1 cellular context compared by ENCODE assay signal in the genomic region with DNA sequence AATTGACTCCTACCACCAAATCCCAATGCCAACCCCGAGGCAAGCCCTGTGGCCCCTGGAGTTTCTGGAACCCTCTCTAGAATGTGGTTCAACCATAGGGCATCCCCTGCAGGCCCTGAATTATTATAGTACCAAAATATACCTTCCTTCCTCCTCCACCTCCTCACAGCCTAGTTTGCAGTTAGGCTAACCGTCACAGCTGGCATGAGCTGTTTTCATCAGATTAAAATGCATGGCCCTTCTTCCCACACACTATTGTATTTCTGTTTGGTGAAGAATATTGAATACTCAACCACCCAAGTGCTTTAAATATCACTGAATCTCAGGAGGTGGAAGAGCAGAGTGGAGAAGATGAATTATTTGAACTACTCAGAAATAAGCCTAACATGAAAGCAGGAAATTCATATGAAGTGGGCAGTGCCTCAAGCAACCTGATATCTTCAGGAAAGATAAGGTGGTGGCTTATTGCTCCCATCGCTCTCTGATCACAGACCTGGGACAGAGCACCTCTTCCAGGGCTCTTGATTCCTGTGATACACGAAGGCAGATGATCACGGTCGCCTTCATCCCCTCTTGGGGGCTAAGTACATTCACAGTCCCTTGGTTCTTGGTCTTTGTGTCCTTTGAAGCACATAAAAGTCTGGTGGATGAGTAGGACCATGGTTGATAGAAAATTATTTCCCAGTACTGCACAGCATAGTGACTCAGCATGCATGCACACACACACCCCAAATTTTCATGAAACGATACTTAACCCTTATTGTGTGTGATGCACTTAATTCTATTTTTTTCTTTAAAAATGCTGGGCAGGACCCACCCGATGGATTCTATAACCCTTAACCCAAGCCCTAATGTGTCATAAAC.
TF ChIP-seq lines count a peak whose summit lies in the region.

No MANE protein-coding gene starts in this region.

TF ChIP-seq in K562, 482 proteins besides CTCF, POLR2A, EP300 and RAD21 (continued from another document and continues in another):
- TF ChIP-seq, protein P1, sequence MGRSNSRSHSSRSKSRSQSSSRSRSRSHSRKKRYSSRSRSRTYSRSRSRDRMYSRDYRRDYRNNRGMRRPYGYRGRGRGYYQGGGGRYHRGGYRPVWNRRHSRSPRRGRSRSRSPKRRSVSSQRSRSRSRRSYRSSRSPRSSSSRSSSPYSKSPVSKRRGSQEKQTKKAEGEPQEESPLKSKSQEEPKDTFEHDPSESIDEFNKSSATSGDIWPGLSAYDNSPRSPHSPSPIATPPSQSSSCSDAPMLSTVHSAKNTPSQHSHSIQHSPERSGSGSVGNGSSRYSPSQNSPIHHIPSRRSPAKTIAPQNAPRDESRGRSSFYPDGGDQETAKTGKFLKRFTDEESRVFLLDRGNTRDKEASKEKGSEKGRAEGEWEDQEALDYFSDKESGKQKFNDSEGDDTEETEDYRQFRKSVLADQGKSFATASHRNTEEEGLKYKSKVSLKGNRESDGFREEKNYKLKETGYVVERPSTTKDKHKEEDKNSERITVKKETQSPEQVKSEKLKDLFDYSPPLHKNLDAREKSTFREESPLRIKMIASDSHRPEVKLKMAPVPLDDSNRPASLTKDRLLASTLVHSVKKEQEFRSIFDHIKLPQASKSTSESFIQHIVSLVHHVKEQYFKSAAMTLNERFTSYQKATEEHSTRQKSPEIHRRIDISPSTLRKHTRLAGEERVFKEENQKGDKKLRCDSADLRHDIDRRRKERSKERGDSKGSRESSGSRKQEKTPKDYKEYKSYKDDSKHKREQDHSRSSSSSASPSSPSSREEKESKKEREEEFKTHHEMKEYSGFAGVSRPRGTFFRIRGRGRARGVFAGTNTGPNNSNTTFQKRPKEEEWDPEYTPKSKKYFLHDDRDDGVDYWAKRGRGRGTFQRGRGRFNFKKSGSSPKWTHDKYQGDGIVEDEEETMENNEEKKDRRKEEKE (IDR thresholded peaks at IDR 0.05; ENCODE audit: borderline replicate concordance in 1 of 2, control insufficient read depth in 1 of 2, low read depth in 2 of 2, low read length in 1 of 2), result no peak
- TF ChIP-seq, protein P2, sequence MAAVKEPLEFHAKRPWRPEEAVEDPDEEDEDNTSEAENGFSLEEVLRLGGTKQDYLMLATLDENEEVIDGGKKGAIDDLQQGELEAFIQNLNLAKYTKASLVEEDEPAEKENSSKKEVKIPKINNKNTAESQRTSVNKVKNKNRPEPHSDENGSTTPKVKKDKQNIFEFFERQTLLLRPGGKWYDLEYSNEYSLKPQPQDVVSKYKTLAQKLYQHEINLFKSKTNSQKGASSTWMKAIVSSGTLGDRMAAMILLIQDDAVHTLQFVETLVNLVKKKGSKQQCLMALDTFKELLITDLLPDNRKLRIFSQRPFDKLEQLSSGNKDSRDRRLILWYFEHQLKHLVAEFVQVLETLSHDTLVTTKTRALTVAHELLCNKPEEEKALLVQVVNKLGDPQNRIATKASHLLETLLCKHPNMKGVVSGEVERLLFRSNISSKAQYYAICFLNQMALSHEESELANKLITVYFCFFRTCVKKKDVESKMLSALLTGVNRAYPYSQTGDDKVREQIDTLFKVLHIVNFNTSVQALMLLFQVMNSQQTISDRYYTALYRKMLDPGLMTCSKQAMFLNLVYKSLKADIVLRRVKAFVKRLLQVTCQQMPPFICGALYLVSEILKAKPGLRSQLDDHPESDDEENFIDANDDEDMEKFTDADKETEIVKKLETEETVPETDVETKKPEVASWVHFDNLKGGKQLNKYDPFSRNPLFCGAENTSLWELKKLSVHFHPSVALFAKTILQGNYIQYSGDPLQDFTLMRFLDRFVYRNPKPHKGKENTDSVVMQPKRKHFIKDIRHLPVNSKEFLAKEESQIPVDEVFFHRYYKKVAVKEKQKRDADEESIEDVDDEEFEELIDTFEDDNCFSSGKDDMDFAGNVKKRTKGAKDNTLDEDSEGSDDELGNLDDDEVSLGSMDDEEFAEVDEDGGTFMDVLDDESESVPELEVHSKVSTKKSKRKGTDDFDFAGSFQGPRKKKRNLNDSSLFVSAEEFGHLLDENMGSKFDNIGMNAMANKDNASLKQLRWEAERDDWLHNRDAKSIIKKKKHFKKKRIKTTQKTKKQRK (IDR thresholded peaks at IDR 0.05; ENCODE audit: borderline replicate concordance, low read depth, low read length), result no peak
- TF ChIP-seq, protein P3, sequence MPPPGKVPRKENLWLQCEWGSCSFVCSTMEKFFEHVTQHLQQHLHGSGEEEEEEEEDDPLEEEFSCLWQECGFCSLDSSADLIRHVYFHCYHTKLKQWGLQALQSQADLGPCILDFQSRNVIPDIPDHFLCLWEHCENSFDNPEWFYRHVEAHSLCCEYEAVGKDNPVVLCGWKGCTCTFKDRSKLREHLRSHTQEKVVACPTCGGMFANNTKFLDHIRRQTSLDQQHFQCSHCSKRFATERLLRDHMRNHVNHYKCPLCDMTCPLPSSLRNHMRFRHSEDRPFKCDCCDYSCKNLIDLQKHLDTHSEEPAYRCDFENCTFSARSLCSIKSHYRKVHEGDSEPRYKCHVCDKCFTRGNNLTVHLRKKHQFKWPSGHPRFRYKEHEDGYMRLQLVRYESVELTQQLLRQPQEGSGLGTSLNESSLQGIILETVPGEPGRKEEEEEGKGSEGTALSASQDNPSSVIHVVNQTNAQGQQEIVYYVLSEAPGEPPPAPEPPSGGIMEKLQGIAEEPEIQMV (tag; conservative IDR thresholded peaks at IDR 0.05; ENCODE audit: low read depth), result no peak
- TF ChIP-seq, protein P4, sequence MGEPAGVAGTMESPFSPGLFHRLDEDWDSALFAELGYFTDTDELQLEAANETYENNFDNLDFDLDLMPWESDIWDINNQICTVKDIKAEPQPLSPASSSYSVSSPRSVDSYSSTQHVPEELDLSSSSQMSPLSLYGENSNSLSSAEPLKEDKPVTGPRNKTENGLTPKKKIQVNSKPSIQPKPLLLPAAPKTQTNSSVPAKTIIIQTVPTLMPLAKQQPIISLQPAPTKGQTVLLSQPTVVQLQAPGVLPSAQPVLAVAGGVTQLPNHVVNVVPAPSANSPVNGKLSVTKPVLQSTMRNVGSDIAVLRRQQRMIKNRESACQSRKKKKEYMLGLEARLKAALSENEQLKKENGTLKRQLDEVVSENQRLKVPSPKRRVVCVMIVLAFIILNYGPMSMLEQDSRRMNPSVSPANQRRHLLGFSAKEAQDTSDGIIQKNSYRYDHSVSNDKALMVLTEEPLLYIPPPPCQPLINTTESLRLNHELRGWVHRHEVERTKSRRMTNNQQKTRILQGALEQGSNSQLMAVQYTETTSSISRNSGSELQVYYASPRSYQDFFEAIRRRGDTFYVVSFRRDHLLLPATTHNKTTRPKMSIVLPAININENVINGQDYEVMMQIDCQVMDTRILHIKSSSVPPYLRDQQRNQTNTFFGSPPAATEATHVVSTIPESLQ (CRISPR knock-in tag; IDR thresholded peaks at IDR 0.05), result no peak
- no peak for TF ChIP-seq TARDBP (IDR thresholded peaks at IDR 0.05)
- no peak for TF ChIP-seq RHOXF2B (CRISPR knock-in tag; conservative IDR thresholded peaks at IDR 0.05)
- TF ChIP-seq, protein P5, sequence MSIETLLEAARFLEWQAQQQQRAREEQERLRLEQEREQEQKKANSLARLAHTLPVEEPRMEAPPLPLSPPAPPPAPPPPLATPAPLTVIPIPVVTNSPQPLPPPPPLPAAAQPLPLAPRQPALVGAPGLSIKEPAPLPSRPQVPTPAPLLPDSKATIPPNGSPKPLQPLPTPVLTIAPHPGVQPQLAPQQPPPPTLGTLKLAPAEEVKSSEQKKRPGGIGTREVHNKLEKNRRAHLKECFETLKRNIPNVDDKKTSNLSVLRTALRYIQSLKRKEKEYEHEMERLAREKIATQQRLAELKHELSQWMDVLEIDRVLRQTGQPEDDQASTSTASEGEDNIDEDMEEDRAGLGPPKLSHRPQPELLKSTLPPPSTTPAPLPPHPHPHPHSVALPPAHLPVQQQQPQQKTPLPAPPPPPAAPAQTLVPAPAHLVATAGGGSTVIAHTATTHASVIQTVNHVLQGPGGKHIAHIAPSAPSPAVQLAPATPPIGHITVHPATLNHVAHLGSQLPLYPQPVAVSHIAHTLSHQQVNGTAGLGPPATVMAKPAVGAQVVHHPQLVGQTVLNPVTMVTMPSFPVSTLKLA (conservative IDR thresholded peaks at IDR 0.05), result no peak
- TF ChIP-seq ZNF586 (CRISPR knock-in tag; conservative IDR thresholded peaks at IDR 0.05), result no peak
- TF ChIP-seq ZNF561 (CRISPR knock-in tag; conservative IDR thresholded peaks at IDR 0.05), result no peak
- no peak for TF ChIP-seq BRCA1 (IDR thresholded peaks at IDR 0.05)
- no peak for TF ChIP-seq BRCA1 (CRISPR knock-in tag; IDR thresholded peaks at IDR 0.05)
- TF ChIP-seq, protein P6, sequence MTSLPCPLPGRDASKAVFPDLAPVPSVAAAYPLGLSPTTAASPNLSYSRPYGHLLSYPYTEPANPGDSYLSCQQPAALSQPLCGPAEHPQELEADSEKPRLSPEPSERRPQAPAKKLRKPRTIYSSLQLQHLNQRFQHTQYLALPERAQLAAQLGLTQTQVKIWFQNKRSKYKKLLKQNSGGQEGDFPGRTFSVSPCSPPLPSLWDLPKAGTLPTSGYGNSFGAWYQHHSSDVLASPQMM (CRISPR knock-in tag; IDR thresholded peaks at IDR 0.05), result no peak
- TF ChIP-seq ETV6 (IDR thresholded peaks at IDR 0.05; ENCODE audit: borderline replicate concordance in 1 of 2, low read depth in 2 of 2, low read length in 1 of 2), result no peak
- TF ChIP-seq ETV6 (CRISPR knock-in tag; IDR thresholded peaks at IDR 0.05; ENCODE audit: borderline replicate concordance), result no peak
- TF ChIP-seq, protein P7, sequence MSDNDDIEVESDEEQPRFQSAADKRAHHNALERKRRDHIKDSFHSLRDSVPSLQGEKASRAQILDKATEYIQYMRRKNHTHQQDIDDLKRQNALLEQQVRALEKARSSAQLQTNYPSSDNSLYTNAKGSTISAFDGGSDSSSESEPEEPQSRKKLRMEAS (CRISPR knock-in tag; IDR thresholded peaks at IDR 0.05), result no peak
- TF ChIP-seq, protein P8, sequence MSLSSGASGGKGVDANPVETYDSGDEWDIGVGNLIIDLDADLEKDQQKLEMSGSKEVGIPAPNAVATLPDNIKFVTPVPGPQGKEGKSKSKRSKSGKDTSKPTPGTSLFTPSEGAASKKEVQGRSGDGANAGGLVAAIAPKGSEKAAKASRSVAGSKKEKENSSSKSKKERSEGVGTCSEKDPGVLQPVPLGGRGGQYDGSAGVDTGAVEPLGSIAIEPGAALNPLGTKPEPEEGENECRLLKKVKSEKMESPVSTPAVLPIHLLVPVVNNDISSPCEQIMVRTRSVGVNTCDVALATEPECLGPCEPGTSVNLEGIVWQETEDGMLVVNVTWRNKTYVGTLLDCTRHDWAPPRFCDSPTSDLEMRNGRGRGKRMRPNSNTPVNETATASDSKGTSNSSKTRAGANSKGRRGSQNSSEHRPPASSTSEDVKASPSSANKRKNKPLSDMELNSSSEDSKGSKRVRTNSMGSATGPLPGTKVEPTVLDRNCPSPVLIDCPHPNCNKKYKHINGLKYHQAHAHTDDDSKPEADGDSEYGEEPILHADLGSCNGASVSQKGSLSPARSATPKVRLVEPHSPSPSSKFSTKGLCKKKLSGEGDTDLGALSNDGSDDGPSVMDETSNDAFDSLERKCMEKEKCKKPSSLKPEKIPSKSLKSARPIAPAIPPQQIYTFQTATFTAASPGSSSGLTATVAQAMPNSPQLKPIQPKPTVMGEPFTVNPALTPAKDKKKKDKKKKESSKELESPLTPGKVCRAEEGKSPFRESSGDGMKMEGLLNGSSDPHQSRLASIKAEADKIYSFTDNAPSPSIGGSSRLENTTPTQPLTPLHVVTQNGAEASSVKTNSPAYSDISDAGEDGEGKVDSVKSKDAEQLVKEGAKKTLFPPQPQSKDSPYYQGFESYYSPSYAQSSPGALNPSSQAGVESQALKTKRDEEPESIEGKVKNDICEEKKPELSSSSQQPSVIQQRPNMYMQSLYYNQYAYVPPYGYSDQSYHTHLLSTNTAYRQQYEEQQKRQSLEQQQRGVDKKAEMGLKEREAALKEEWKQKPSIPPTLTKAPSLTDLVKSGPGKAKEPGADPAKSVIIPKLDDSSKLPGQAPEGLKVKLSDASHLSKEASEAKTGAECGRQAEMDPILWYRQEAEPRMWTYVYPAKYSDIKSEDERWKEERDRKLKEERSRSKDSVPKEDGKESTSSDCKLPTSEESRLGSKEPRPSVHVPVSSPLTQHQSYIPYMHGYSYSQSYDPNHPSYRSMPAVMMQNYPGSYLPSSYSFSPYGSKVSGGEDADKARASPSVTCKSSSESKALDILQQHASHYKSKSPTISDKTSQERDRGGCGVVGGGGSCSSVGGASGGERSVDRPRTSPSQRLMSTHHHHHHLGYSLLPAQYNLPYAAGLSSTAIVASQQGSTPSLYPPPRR (CRISPR knock-in tag; IDR thresholded peaks at IDR 0.05; ENCODE audit: borderline replicate concordance), result no peak
- no peak for TF ChIP-seq CBX3 (IDR thresholded peaks at IDR 0.05; ENCODE audit: borderline replicate concordance in 1 of 2, low read length in 2 of 2)
- TF ChIP-seq, protein P9, sequence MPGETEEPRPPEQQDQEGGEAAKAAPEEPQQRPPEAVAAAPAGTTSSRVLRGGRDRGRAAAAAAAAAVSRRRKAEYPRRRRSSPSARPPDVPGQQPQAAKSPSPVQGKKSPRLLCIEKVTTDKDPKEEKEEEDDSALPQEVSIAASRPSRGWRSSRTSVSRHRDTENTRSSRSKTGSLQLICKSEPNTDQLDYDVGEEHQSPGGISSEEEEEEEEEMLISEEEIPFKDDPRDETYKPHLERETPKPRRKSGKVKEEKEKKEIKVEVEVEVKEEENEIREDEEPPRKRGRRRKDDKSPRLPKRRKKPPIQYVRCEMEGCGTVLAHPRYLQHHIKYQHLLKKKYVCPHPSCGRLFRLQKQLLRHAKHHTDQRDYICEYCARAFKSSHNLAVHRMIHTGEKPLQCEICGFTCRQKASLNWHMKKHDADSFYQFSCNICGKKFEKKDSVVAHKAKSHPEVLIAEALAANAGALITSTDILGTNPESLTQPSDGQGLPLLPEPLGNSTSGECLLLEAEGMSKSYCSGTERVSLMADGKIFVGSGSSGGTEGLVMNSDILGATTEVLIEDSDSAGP (CRISPR knock-in tag; IDR thresholded peaks at IDR 0.05), result no peak
- no peak for TF ChIP-seq PHF21A (IDR thresholded peaks at IDR 0.05; ENCODE audit: borderline replicate concordance, low read depth)
